8 cellular contexts compared by ENCODE assay signal in the genomic region with DNA sequence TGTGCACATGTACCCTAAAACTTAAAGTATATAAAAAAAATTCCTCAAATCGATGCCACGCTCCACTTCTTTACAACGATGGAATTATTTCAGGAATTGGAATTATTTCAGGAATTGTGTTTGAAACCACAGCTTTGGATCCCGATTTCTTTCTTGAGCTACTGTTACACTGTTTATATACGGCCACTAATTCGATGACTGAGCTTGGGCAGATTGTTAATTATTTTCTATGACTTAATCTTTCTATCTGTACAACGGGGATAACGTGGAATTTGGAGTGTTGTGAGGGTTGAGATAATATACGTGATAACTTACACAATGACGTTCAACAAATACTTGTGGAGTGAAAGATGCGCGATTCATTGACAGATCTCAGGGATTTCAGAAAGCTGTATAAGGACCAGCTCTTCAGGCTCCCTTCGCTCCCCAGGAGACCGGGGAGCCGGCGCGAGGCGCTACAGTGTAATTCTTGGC.
DNase-seq lines count a peak whose midpoint lies in the region; ATAC-seq, FAIRE-seq and TF ChIP-seq lines count a peak whose summit lies in the region.

No MANE protein-coding gene starts in this region.

- intact Hi-C loops in kidney (cut with DNase I) = no loop called here

- no peak for ATAC-seq in HG03097 (IDR thresholded peaks at IDR 0.05; ENCODE audit: low FRiP score, unreplicated experiment)

- H3K4me3 Mint-ChIP-seq in activated T-cell treated with anti-CD3 and anti-CD28 coated beads, Interleukin-2, amount 50 U/mL, for 24 hours = peak overlapping the region; percentile 84
- peak overlapping the region; percentile 76 for H3K4me3 Mint-ChIP-seq in activated CD4-positive, alpha-beta memory T cell treated with anti-CD3 and anti-CD28 coated beads, Interleukin-2, amount 10 ng/mL, durations not matched to agents 7 days and 5 days

- H3K4me1 Mint-ChIP-seq in activated T-cell treated with anti-CD3 and anti-CD28 coated beads, Interleukin-2, amount 50 U/mL, for 24 hours (ENCODE audit: low read depth) = peaks cover 30% of the 10 kb centered on the region
- H3K4me1 Mint-ChIP-seq in activated CD4-positive, alpha-beta memory T cell treated with anti-CD3 and anti-CD28 coated beads, Interleukin-2, amount 10 ng/mL, durations not matched to agents 7 days and 5 days = peaks cover 28% of the 10 kb centered on the region

- FAIRE-seq in kidney (lab: Jason Lieb, UNC) = no peak

- H3K4me3 ChIP-seq in kidney (ENCODE audit: low read length in 2 of 2) = peak overlapping the region; percentile 57 to 90
- peak overlapping the region; percentile 26 for H3K4me3 ChIP-seq in thymus (ENCODE audit: low read length)

- H3K27me3 ChIP-seq in thymus (ENCODE audit: control insufficient read depth, insufficient read depth) = no peaks in the 10 kb centered on the region

- H3K4me1 ChIP-seq in kidney (ENCODE audit: control insufficient read depth in 1 of 2, insufficient read depth in 1 of 2, low read depth in 1 of 2, low read length in 2 of 2) (peaks cover 3 to 5% of the 10 kb centered on the region in 2 donors), thymus (ENCODE audit: control insufficient read depth, insufficient read depth, low read length) (peaks cover 5% of the 10 kb centered on the region)

- H3K27ac Mint-ChIP-seq in activated T-cell treated with anti-CD3 and anti-CD28 coated beads, Interleukin-2, amount 50 U/mL, for 24 hours = peak overlapping the region; percentile 94
- peak overlapping the region; percentile 73 for H3K27ac Mint-ChIP-seq in activated CD4-positive, alpha-beta memory T cell treated with anti-CD3 and anti-CD28 coated beads, Interleukin-2, amount 10 ng/mL, durations not matched to agents 7 days and 5 days

- CTCF ChIA-PET in activated CD4-positive, alpha-beta memory T cell treated with anti-CD3 and anti-CD28 coated beads, Interleukin-2, amount 10 ng/mL, durations not matched to agents 7 days and 5 days (lab: Charles Lee) = interaction anchor here (0.7 to 2.7 kb wide), 74 partner anchors 8 to 904 kb away, joined by 3 to 101 read pairs (median 4); a partner anchor contains a TSS

- no peak for DNase-seq in activated T-cell treated with anti-CD3 and anti-CD28 coated beads, Interleukin-2, amount 50 U/mL, for 24 hours
- DNase-seq in activated T-cell treated with anti-CD3 and anti-CD28 coated beads, Interleukin-2, amount 50 U/mL, for 48 hours = no peak
- DNase-seq in activated CD4-positive, alpha-beta memory T cell treated with anti-CD3 and anti-CD28 coated beads, Interleukin-2, amount 10 ng/mL, durations not matched to agents 7 days and 5 days = no peak
- DNase-seq in kidney (no peak), medulla oblongata (ENCODE audit: extremely low spot score) (no peak), GF-D8 (lab: John Stamatoyannopoulos, UW) (no peak)

- 26% methylated on average over 18 of the region's 18 CpGs for WGBS in thymus

- POLR2A ChIA-PET in activated CD4-positive, alpha-beta memory T cell treated with anti-CD3 and anti-CD28 coated beads, Interleukin-2, amount 10 ng/mL, durations not matched to agents 7 days and 5 days (lab: Charles Lee) = interaction anchor here (0.6 to 2.6 kb wide), 32 partner anchors 8 to 905 kb away, joined by 3 to 40 read pairs (median 4); a partner anchor contains a TSS

- H3K9ac ChIP-seq in kidney (ENCODE audit: low read length in 2 of 2) = peak overlapping the region; percentile 63

- peaks cover 13% of the 10 kb centered on the region for H3K36me3 Mint-ChIP-seq in activated T-cell treated with anti-CD3 and anti-CD28 coated beads, Interleukin-2, amount 50 U/mL, for 24 hours (ENCODE audit: low read depth)
- peaks cover 9% of the 10 kb centered on the region for H3K36me3 Mint-ChIP-seq in activated CD4-positive, alpha-beta memory T cell treated with anti-CD3 and anti-CD28 coated beads, Interleukin-2, amount 10 ng/mL, durations not matched to agents 7 days and 5 days (ENCODE audit: low read depth)

- H3K27ac ChIP-seq in kidney (ENCODE audit: low read depth in 2 of 2, low read length in 2 of 2) (peak overlapping the region in 1 of 2 donors; percentile 34), thymus (ENCODE audit: low read depth) (no peak overlapping the region)

- H3K9me3 Mint-ChIP-seq in activated T-cell treated with anti-CD3 and anti-CD28 coated beads, Interleukin-2, amount 50 U/mL, for 24 hours = no peaks in the 10 kb centered on the region
- H3K9me3 Mint-ChIP-seq in activated CD4-positive, alpha-beta memory T cell treated with anti-CD3 and anti-CD28 coated beads, Interleukin-2, amount 10 ng/mL, durations not matched to agents 7 days and 5 days = no peaks in the 10 kb centered on the region

- H3K36me3 ChIP-seq in kidney (ENCODE audit: control insufficient read depth in 1 of 2, insufficient read depth in 2 of 2, low read length in 2 of 2) (peaks cover 0 to under 1% of the 10 kb centered on the region in 2 donors), thymus (ENCODE audit: control insufficient read depth, insufficient read depth) (no peaks in the 10 kb centered on the region)

- no peaks in the 10 kb centered on the region for H3K9me3 ChIP-seq in kidney (ENCODE audit: control insufficient read depth in 1 of 2, low read length in 2 of 2)
- H3K9me3 ChIP-seq in thymus (ENCODE audit: control insufficient read depth) = no peaks in the 10 kb centered on the region

- H3K27me3 Mint-ChIP-seq in activated T-cell treated with anti-CD3 and anti-CD28 coated beads, Interleukin-2, amount 50 U/mL, for 24 hours = no peaks in the 10 kb centered on the region
- peaks cover 24% of the 10 kb centered on the region for H3K27me3 Mint-ChIP-seq in activated CD4-positive, alpha-beta memory T cell treated with anti-CD3 and anti-CD28 coated beads, Interleukin-2, amount 10 ng/mL, durations not matched to agents 7 days and 5 days

- TF ChIP-seq CTCF in kidney (IDR thresholded peaks at IDR 0.05; ENCODE audit: borderline replicate concordance, extremely low read depth, insufficient read depth) = no peak
